In the genomic region with DNA sequence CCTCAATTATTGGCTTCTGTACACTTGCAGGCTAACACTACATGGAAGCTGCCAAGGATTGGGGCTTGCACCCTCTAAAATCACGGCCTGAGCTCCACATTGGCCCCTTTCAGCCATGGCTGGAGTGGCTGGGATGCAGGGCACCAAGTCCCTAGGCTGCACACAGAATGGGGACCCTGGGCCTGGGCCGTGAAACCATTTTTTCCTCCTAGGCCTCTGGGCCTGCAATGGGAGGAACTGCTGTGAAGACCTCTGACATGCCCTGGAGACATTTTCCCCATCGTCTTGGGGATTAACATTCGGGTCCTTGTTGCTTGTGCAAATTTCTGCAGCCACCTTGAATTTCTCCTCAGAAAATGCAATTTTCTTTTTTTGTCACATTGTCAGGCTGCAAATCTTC, we compare ENCODE assay signal across 4 cellular contexts. TPM values are rescaled to one million over a fixed set of nuclear protein-coding genes. Genes with fewer than 3 reads are reported as not detected.
"Had no signal": no experiment of that assay in that cellular context is flagged by ENCODE, and none has a peak within 500 bp of the region (broad histone marks: within the 10 kb centered on the region; RNA-seq: fewer than 3 reads in every experiment).

No MANE protein-coding gene starts in this region.

RNA-seq across cellular contexts. Expression of a gene that starts 23.6 kb away (rescaled TPM):
- total RNA-seq: activated CD4-positive, alpha-beta memory T cell treated with anti-CD3 and anti-CD28 coated beads for 36 hours; activated CD4-positive, alpha-beta T cell treated with anti-CD3 and anti-CD28 coated beads for 36 hours; activated CD8-positive, alpha-beta memory T cell treated with anti-CD3 and anti-CD28 coated beads for 36 hours; activated CD8-positive, alpha-beta T cell treated with anti-CD3 and anti-CD28 coated beads, Interleukin-2, amount 10 ng/mL, durations not matched to agents 7 days and 5 days had no signal
